8 cellular contexts compared by ENCODE assay signal in genomic region chr16:67873435-67874146, GRCh38. TPM values are rescaled to one million over a fixed set of nuclear protein-coding genes. Genes with fewer than 3 reads are reported as not detected.
DNase-seq lines count a peak whose midpoint lies in the region; ATAC-seq, FAIRE-seq and TF ChIP-seq lines count a peak whose summit lies in the region.

No MANE protein-coding gene starts in this region.

- peak overlapping the region; percentile 84 for H3K4me2 ChIP-seq in keratinocyte (ENCODE audit: control insufficient read depth, extremely low read depth, insufficient read depth, low read depth, low read length)

- DNase-seq in activated naive CD4-positive, alpha-beta T cell treated with anti-CD3 and anti-CD28 coated beads, Interleukin-2, amount 50 U/mL, for 72 hours (ENCODE audit: low spot score in 2 of 2): no peak
- DNase-seq in keratinocyte (ENCODE audit: low read depth, low spot score) (no peak), anterior cingulate cortex (lab: John Stamatoyannopoulos, UW) (no peak)
- DNase-seq in stimulated activated CD4-positive, alpha-beta T cell treated with anti-CD3 and anti-CD28 coated beads, Interleukin-4, amount 100 ng/mL, for 24 hours: no peak

- POLR2A ChIA-PET in HEK293 (lab: Yijun Ruan, JAX): interaction anchor here (0.6 to 1.7 kb wide), 12 partner anchors 11 to 312 kb away, joined by 3 to 8 read pairs (median 4); partner anchors contain the start of genes CTCF, GFOD2, NRN1L and NUTF2

- peaks cover 28% of the 10 kb centered on the region for H3K79me2 ChIP-seq in keratinocyte (ENCODE audit: control insufficient read depth, insufficient read depth, low read length)

- CTCF ChIA-PET in HEK293 (lab: Yijun Ruan, JAX): interaction anchor here (0.6 to 1.9 kb wide), 6 partner anchors 10 to 64 kb away, joined by 3 to 13 read pairs (median 4); partner anchors contain the start of gene NRN1L

- peak overlapping the region; percentile 89 for H3K27ac ChIP-seq in C4-2B
- peak overlapping the region; percentile 63; the same call in 1 of the 2 replicates for H3K27ac ChIP-seq in HEK293 (ENCODE audit: extremely low read depth, low read depth, low read length)
- peak overlapping the region; percentile 82 for H3K27ac ChIP-seq in keratinocyte (ENCODE audit: control insufficient read depth, insufficient read depth, low read length)
- H3K27ac ChIP-seq in stomach smooth muscle (ENCODE audit: low read length): peak overlapping the region; percentile 70

- peak overlapping the region; percentile 87 for H2AFZ ChIP-seq in keratinocyte (ENCODE audit: control insufficient read depth, low read length)

- peaks cover 6 to 78% of the 10 kb centered on the region in 2 experiments for H3K36me3 ChIP-seq in HEK293 (ENCODE audit: control insufficient read depth in 2 of 2, insufficient read depth in 1 of 2, low read length in 2 of 2)
- peaks cover 42 to 54% of the 10 kb centered on the region in 2 experiments for H3K36me3 ChIP-seq in keratinocyte (ENCODE audit: control insufficient read depth in 2 of 2, extremely low read depth in 1 of 2, insufficient read depth in 2 of 2, low read length in 2 of 2)
- H3K36me3 ChIP-seq in stomach smooth muscle (ENCODE audit: control insufficient read depth in 2 of 2, insufficient read depth in 2 of 2, low read length in 2 of 2): peaks cover 31 to 39% of the 10 kb centered on the region in 2 donors

- peaks cover 0 to 8% of the 10 kb centered on the region in 2 donors for H3K36me3 Mint-ChIP-seq in activated naive CD4-positive, alpha-beta T cell treated with anti-CD3 and anti-CD28 coated beads, Interleukin-2, amount 50 U/mL, for 72 hours

- H3K4me3 ChIP-seq in HEK293 (ENCODE audit: low read depth, low read length) (peak overlapping the region; percentile 79), keratinocyte (ENCODE audit: control insufficient read depth in 2 of 3, extremely low read depth in 1 of 3, insufficient read depth in 2 of 3, low read depth in 1 of 3, low read length in 3 of 3) (peak overlapping the region; percentile 71 to 97 (median 94)), stomach smooth muscle (ENCODE audit: low read length in 2 of 2) (peak overlapping the region; percentile 83 to 93)

- H4K20me1 ChIP-seq in keratinocyte (ENCODE audit: control insufficient read depth, extremely low read depth, insufficient read depth, low read length): peaks cover 4% of the 10 kb centered on the region

- H3K27ac Mint-ChIP-seq in activated naive CD4-positive, alpha-beta T cell treated with anti-CD3 and anti-CD28 coated beads, Interleukin-2, amount 50 U/mL, for 72 hours: peak overlapping the region; percentile 48 to 91

- H3K27me3 ChIP-seq in keratinocyte (ENCODE audit: control insufficient read depth, extremely low read depth, insufficient read depth, low read length) (no peaks in the 10 kb centered on the region), stomach smooth muscle (ENCODE audit: control insufficient read depth in 1 of 2, insufficient read depth in 2 of 2, low read length in 2 of 2) (no peaks in the 10 kb centered on the region)

- no peaks in the 10 kb centered on the region for H3K9me3 ChIP-seq in HEK293 (ENCODE audit: control insufficient read depth, insufficient read depth, low read depth, low read length)
- H3K9me3 ChIP-seq in keratinocyte (ENCODE audit: control insufficient read depth, low read depth, low read length): no peaks in the 10 kb centered on the region
- no peaks in the 10 kb centered on the region for H3K9me3 ChIP-seq in stomach smooth muscle (ENCODE audit: control insufficient read depth in 2 of 2, low read length in 2 of 2)

- peak overlapping the region; percentile 93 for H3K9ac ChIP-seq in keratinocyte (ENCODE audit: control insufficient read depth, extremely low read depth, insufficient read depth, low read length)
- peak overlapping the region; percentile 90 to 92 for H3K9ac ChIP-seq in stomach smooth muscle (ENCODE audit: low read length in 2 of 2)

- H3K9me1 ChIP-seq in keratinocyte (ENCODE audit: control insufficient read depth, extremely low read depth, insufficient read depth, low read length): no peaks in the 10 kb centered on the region

- no peak for FAIRE-seq in keratinocyte (lab: Jason Lieb, UNC)

- H3K4me1 ChIP-seq in HEK293 (ENCODE audit: control insufficient read depth, insufficient read depth, low read length): no peaks in the 10 kb centered on the region
- peaks cover 29% of the 10 kb centered on the region for H3K4me1 ChIP-seq in keratinocyte (ENCODE audit: control insufficient read depth, extremely low read depth, insufficient read depth, low read length)
- peaks cover 29% of the 10 kb centered on the region for H3K4me1 ChIP-seq in stomach smooth muscle (ENCODE audit: control insufficient read depth, insufficient read depth, low read length)

- peak; percentile 9 to 16 for ATAC-seq in activated naive CD4-positive, alpha-beta T cell treated with anti-CD3 and anti-CD28 coated beads, Interleukin-2, amount 50 U/mL, for 72 hours
- no peak for ATAC-seq in HG02970 (IDR thresholded peaks at IDR 0.05; ENCODE audit: low FRiP score, unreplicated experiment)

- no peaks in the 10 kb centered on the region for H3K9me3 Mint-ChIP-seq in activated naive CD4-positive, alpha-beta T cell treated with anti-CD3 and anti-CD28 coated beads, Interleukin-2, amount 50 U/mL, for 72 hours

- dilution Hi-C loops in keratinocyte (cut with MboI; ENCODE audit: extremely low pct_ligation_motif_present, low sequenced_read_pairs): no loop called here

- TF ChIP-seq CTCF in C4-2B (conservative IDR thresholded peaks at IDR 0.05) (no peak), HEK293 (tag by site-specific recombination; IDR thresholded peaks at IDR 0.05) (no peak), keratinocyte (optimal IDR thresholded peaks at IDR 0.05 in 1 of 3, IDR thresholded peaks at IDR 0.05 in 1 of 3, conservative IDR thresholded peaks at IDR 0.05 in 1 of 3; ENCODE audit: extremely low read depth in 1 of 3, insufficient read depth in 2 of 3, low read length in 3 of 3) (no peak)

TF ChIP-seq in HEK293, 187 proteins besides CTCF, POLR2A, EP300 and RAD21 (continues in another document):
- TF ChIP-seq KLF1 (tag by site-specific recombination; IDR thresholded peaks at IDR 0.05): peak; percentile 79
- TF ChIP-seq ZNF2 (tag by site-specific recombination; IDR thresholded peaks at IDR 0.05): no peak

RNA-seq across cellular contexts. Expression of gene EDC4, which starts 0.7 kb away (rescaled TPM):
- total RNA-seq in activated naive CD4-positive, alpha-beta T cell treated with anti-CD3 and anti-CD28 coated beads, Interleukin-2, amount 50 U/mL, for 72 hours: 100 to 1,000 TPM; 108 to 117 TPM
- polyA plus RNA-seq in keratinocyte: 16.7 to 28.0 TPM (median 25.4 TPM) in 3 replicates
- 29.5 TPM for polyA plus RNA-seq in keratinocyte (2011; ENCODE audit: low read depth)
- 13.2 and 18.5 TPM in 2 replicates for polyA plus RNA-seq in keratinocyte (2011; cell fraction: cytosol; rRNA removed)
- 63.0 and 74.1 TPM in 2 replicates for polyA plus RNA-seq in keratinocyte (2011; cell fraction: nucleus; rRNA removed)
- polyA plus RNA-seq in keratinocyte (2012; ENCODE audit: low replicate concordance): 22.5 and 27.7 TPM in 2 replicates
- 44.4 to 165 TPM (median 55.4 TPM) in 3 replicates for polyA minus RNA-seq in keratinocyte
- polyA minus RNA-seq in keratinocyte (2011; cell fraction: cytosol; rRNA and poly(A)+ RNA removed): 39.9 TPM
- polyA minus RNA-seq in keratinocyte (2011; cell fraction: nucleus; rRNA and poly(A)+ RNA removed): 42.0 and 57.0 TPM in 2 replicates

RNA-seq across cellular contexts. Expression of gene NRN1L, which starts 11.1 kb away (rescaled TPM):
- total RNA-seq in activated naive CD4-positive, alpha-beta T cell treated with anti-CD3 and anti-CD28 coated beads, Interleukin-2, amount 50 U/mL, for 72 hours: under 1 TPM in 1 of 2 donors, not detected in 1; 0.78 TPM
- polyA plus RNA-seq in keratinocyte: not detected in 3 replicates
- not detected for polyA plus RNA-seq in keratinocyte (2011; ENCODE audit: low read depth)
- polyA plus RNA-seq in keratinocyte (2011; cell fraction: cytosol; rRNA removed): not detected in 2 replicates
- 0.51 and 0.53 TPM in 2 replicates for polyA plus RNA-seq in keratinocyte (2011; cell fraction: nucleus; rRNA removed)
- polyA plus RNA-seq in keratinocyte (2012; ENCODE audit: low replicate concordance): 0.75 TPM in 1 of 2 replicates, not detected in the other
- polyA minus RNA-seq in keratinocyte: not detected in 3 replicates
- not detected for polyA minus RNA-seq in keratinocyte (2011; cell fraction: cytosol; rRNA and poly(A)+ RNA removed)
- not detected in 2 replicates for polyA minus RNA-seq in keratinocyte (2011; cell fraction: nucleus; rRNA and poly(A)+ RNA removed)

RNA-seq across cellular contexts. Expression of gene PSKH1, which starts 19.5 kb away (rescaled TPM):
- total RNA-seq in activated naive CD4-positive, alpha-beta T cell treated with anti-CD3 and anti-CD28 coated beads, Interleukin-2, amount 50 U/mL, for 72 hours: 10 to 100 TPM in 1 of 2 donors, 1 to 10 TPM in 1; 3.5 to 11.6 TPM
- 10.7 to 19.5 TPM (median 13.7 TPM) in 3 replicates for polyA plus RNA-seq in keratinocyte
- 2.1 TPM for polyA plus RNA-seq in keratinocyte (2011; ENCODE audit: low read depth)
- 13.7 and 22.7 TPM in 2 replicates for polyA plus RNA-seq in keratinocyte (2011; cell fraction: cytosol; rRNA removed)
- polyA plus RNA-seq in keratinocyte (2011; cell fraction: nucleus; rRNA removed): 11.7 and 15.9 TPM in 2 replicates
- 10.5 and 14.6 TPM in 2 replicates for polyA plus RNA-seq in keratinocyte (2012; ENCODE audit: low replicate concordance)
- polyA minus RNA-seq in keratinocyte: 24.0 to 46.9 TPM (median 42.1 TPM) in 3 replicates
- polyA minus RNA-seq in keratinocyte (2011; cell fraction: cytosol; rRNA and poly(A)+ RNA removed): 26.7 TPM
- polyA minus RNA-seq in keratinocyte (2011; cell fraction: nucleus; rRNA and poly(A)+ RNA removed): 13.4 and 16.4 TPM in 2 replicates

RNA-seq across cellular contexts. Expression of gene CENPT, which starts 26.1 kb away (rescaled TPM):
- total RNA-seq in activated naive CD4-positive, alpha-beta T cell treated with anti-CD3 and anti-CD28 coated beads, Interleukin-2, amount 50 U/mL, for 72 hours: 10 to 100 TPM; 49.5 to 86.4 TPM
- polyA plus RNA-seq in keratinocyte: 30.1 to 57.1 TPM (median 41.3 TPM) in 3 replicates
- polyA plus RNA-seq in keratinocyte (2011; ENCODE audit: low read depth): 44.8 TPM
- 17.7 and 26.9 TPM in 2 replicates for polyA plus RNA-seq in keratinocyte (2011; cell fraction: cytosol; rRNA removed)
- 238 and 251 TPM in 2 replicates for polyA plus RNA-seq in keratinocyte (2011; cell fraction: nucleus; rRNA removed)
- 32.6 and 56.1 TPM in 2 replicates for polyA plus RNA-seq in keratinocyte (2012; ENCODE audit: low replicate concordance)
- 33.9 to 38.2 TPM (median 38.0 TPM) in 3 replicates for polyA minus RNA-seq in keratinocyte
- polyA minus RNA-seq in keratinocyte (2011; cell fraction: cytosol; rRNA and poly(A)+ RNA removed): 40.1 TPM
- 50.0 and 51.2 TPM in 2 replicates for polyA minus RNA-seq in keratinocyte (2011; cell fraction: nucleus; rRNA and poly(A)+ RNA removed)

RNA-seq across cellular contexts. Expression of gene NUTF2, which starts 26.9 kb away (rescaled TPM):
- total RNA-seq in activated naive CD4-positive, alpha-beta T cell treated with anti-CD3 and anti-CD28 coated beads, Interleukin-2, amount 50 U/mL, for 72 hours: 100 to 1,000 TPM; 111 to 160 TPM
- 173 to 569 TPM (median 189 TPM) in 3 replicates for polyA plus RNA-seq in keratinocyte
- 21.4 TPM for polyA plus RNA-seq in keratinocyte (2011; ENCODE audit: low read depth)
- 219 and 289 TPM in 2 replicates for polyA plus RNA-seq in keratinocyte (2011; cell fraction: cytosol; rRNA removed)
- 115 and 137 TPM in 2 replicates for polyA plus RNA-seq in keratinocyte (2011; cell fraction: nucleus; rRNA removed)
- polyA plus RNA-seq in keratinocyte (2012; ENCODE audit: low replicate concordance): 156 and 255 TPM in 2 replicates
- polyA minus RNA-seq in keratinocyte: 364 to 462 TPM (median 391 TPM) in 3 replicates
- polyA minus RNA-seq in keratinocyte (2011; cell fraction: cytosol; rRNA and poly(A)+ RNA removed): 371 TPM
- polyA minus RNA-seq in keratinocyte (2011; cell fraction: nucleus; rRNA and poly(A)+ RNA removed): 46.3 and 66.6 TPM in 2 replicates
